Comparison of ENCODE assay signal across 13 cellular contexts in the genomic region with DNA sequence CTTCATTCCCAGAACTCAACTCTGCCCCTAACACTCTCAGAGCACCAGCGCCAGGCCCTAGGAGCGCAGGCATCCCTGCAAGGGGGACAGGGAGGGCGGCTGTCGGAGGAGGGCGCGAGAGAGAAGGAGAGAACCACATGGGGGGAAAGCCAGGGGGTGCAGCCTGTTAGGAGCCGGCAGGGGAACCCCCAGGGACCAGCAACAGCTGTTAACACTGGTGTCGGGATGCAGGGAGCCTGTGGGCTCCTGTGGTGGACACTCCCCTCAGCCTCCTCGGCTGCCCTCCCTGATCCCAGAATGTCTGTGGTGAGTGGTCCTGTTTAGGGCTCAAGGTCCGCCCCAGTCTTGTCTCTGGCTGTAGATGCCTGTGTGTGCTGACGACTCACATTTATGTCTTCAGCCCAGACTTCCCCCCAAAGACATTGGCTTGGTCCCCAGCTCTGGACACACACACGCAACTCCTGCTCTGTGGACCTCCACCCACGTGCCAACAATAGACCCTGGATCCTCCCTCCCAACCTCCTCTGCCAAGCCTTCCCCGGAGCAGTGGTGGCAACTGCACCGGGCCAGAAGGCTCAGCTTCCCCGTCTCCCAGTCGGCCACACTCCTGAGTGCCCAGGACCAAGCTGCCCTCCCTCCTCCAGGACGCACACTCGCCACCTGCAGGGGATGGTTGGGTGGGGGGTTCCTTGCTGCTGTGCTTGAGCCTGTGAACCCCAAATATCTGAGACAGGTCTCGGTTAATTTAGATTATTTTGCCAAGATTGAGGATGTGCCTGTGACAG. TPM values are rescaled to one million over a fixed set of nuclear protein-coding genes. Genes with fewer than 3 reads are reported as not detected.
DNase-seq lines count a peak whose midpoint lies in the region; ATAC-seq and TF ChIP-seq lines count a peak whose summit lies in the region.
"Had no signal": no experiment of that assay in that cellular context is flagged by ENCODE, and none has a peak within 500 bp of the region (broad histone marks: within the 10 kb centered on the region; RNA-seq: fewer than 3 reads in every experiment).

No MANE protein-coding gene starts in this region.

- no peak overlapping the region for H4K91ac ChIP-seq in neuronal stem cell (ENCODE audit: low read depth, low read length, poor library complexity)

- H3K14ac ChIP-seq in neuronal stem cell (ENCODE audit: low read length), result no peak overlapping the region

- H3K27ac ChIP-seq in RWPE2 (ENCODE audit: poor library complexity, severe bottlenecking) (no peak overlapping the region), neuronal stem cell (replicated peaks; ENCODE audit: low read length) (no peak overlapping the region)

- DNase-seq in GM13977 (ENCODE audit: low spot score), result no peak
- DNase-seq in RWPE2 (ENCODE audit: low spot score), result peak; percentile 38
- peak; percentile 68 for DNase-seq in fibroblast of the aortic adventitia (ENCODE audit: low read depth)
- DNase-seq in neuronal stem cell (ENCODE audit: low spot score), result no peak
- no peak for DNase-seq in NCI-H2107 (lab: John Stamatoyannopoulos, UW)
- DNase-seq in DMS153 (lab: John Stamatoyannopoulos, UW), result no peak
- DNase-seq in G401 (ENCODE audit: low spot score), result no peak
- no peak for DNase-seq in effector memory CD8-positive, alpha-beta T cell
- DNase-seq: NCI-H446 had no signal

- H3K4me3 ChIP-seq in RWPE2 (ENCODE audit: severe bottlenecking) (no peak overlapping the region), fibroblast of the aortic adventitia (ENCODE audit: low read depth, low read length) (no peak overlapping the region), neuronal stem cell (ENCODE audit: low read length in 2 of 2) (no peak overlapping the region)

- H2BK120ac ChIP-seq in neuronal stem cell (ENCODE audit: low read depth, low read length), result peak overlapping the region; percentile 10

- H3K36me3 Mint-ChIP-seq in effector memory CD8-positive, alpha-beta T cell (ENCODE audit: insufficient read depth), result peaks cover 20% of the 10 kb centered on the region

- H3K4me1 ChIP-seq in RWPE2 (ENCODE audit: insufficient read depth, poor library complexity, severe bottlenecking), result no peaks in the 10 kb centered on the region
- peaks cover 8 to 9% of the 10 kb centered on the region in 2 donors for H3K4me1 ChIP-seq in neuronal stem cell (ENCODE audit: control insufficient read depth in 2 of 2, insufficient read depth in 1 of 2, low read depth in 1 of 2, low read length in 2 of 2)

- peak overlapping the region; percentile 1 for H2BK12ac ChIP-seq in neuronal stem cell (ENCODE audit: low read length)

- WGBS in neuronal stem cell (ENCODE audit: extremely low coverage in 2 of 2, insufficient read length in 2 of 2, insufficient replicate concordance in 1 of 2), 2 donors, result no CpG with 5 or more reads among the region's 20 CpGs

- no peak overlapping the region for H3K23ac ChIP-seq in neuronal stem cell (ENCODE audit: low read depth, low read length, poor library complexity)

- H4K8ac ChIP-seq in neuronal stem cell (ENCODE audit: low read depth, low read length), result no peak overlapping the region

- H3K36me3 ChIP-seq in RWPE2 (ENCODE audit: low read depth) (no peaks in the 10 kb centered on the region), neuronal stem cell (replicated peaks in 1 of 2; ENCODE audit: control insufficient read depth in 2 of 2, insufficient read depth in 2 of 2, low read length in 2 of 2) (no peaks in the 10 kb centered on the region)

- H2BK5ac ChIP-seq in neuronal stem cell (ENCODE audit: low read length), result peak overlapping the region; percentile 13

- H3K27ac Mint-ChIP-seq in effector memory CD8-positive, alpha-beta T cell, result no peak overlapping the region
- H3K27ac Mint-ChIP-seq: stimulated activated effector memory CD8-positive, alpha-beta T cell treated with anti-CD3 and anti-CD28 coated beads, Interleukin-12 subunit alpha, Interleukin-12 subunit beta, amount 100 ng/mL, for 72 hours had no signal

- no peak overlapping the region for H3K4me2 ChIP-seq in neuronal stem cell (ENCODE audit: insufficient read depth, low read length, poor library complexity, severe bottlenecking)

- H3K9me3 ChIP-seq in RWPE2 (ENCODE audit: severe bottlenecking), result no peaks in the 10 kb centered on the region
- H3K9me3 ChIP-seq in neuronal stem cell (replicated peaks in 1 of 2; ENCODE audit: control insufficient read depth in 2 of 2, insufficient read depth in 1 of 2, low read depth in 1 of 2, low read length in 2 of 2), result peaks cover 4 to 7% of the 10 kb centered on the region in 2 donors

- no peak overlapping the region for H3K4me3 Mint-ChIP-seq in effector memory CD8-positive, alpha-beta T cell
- H3K4me3 Mint-ChIP-seq: stimulated activated effector memory CD8-positive, alpha-beta T cell treated with anti-CD3 and anti-CD28 coated beads, Interleukin-12 subunit alpha, Interleukin-12 subunit beta, amount 100 ng/mL, for 72 hours had no signal

- H3K18ac ChIP-seq in neuronal stem cell (ENCODE audit: low read length), result peak overlapping the region; percentile 86

- in situ Hi-C loops in GM13977 (cut with MboI; ENCODE audit: low pct_unique_long_range_greater_than_20kb, low sequenced_read_pairs, unreplicated experiment), result loop anchor here (10.0 kb wide), 1 partner anchor 55 kb away; no protein-coding TSS in a partner anchor
- in situ Hi-C loops in G401 (cut with HindIII; ENCODE audit: low sequenced_read_pairs), result no loop called here

- peaks cover 2% of the 10 kb centered on the region for H3K79me1 ChIP-seq in neuronal stem cell (ENCODE audit: low read depth, low read length)

- H3K9ac ChIP-seq in neuronal stem cell (ENCODE audit: low read depth, low read length, poor library complexity), result peak overlapping the region; percentile 63

- no peaks in the 10 kb centered on the region for H3K9me3 Mint-ChIP-seq in effector memory CD8-positive, alpha-beta T cell
- H3K9me3 Mint-ChIP-seq: stimulated activated effector memory CD8-positive, alpha-beta T cell treated with anti-CD3 and anti-CD28 coated beads, Interleukin-12 subunit alpha, Interleukin-12 subunit beta, amount 100 ng/mL, for 72 hours had no signal

- TF ChIP-seq CTCF in GM13977 (IDR thresholded peaks at IDR 0.05; ENCODE audit: extremely low read depth, insufficient read depth, missing control alignments) (peak; percentile 19), RWPE2 (IDR thresholded peaks at IDR 0.05; ENCODE audit: poor library complexity, severe bottlenecking) (no peak), fibroblast of the aortic adventitia (IDR thresholded peaks at IDR 0.05; ENCODE audit: insufficient read depth, low read length) (peak; percentile 28)

- no peak overlapping the region for H2AFZ ChIP-seq in neuronal stem cell (ENCODE audit: low read length)

- H2AK5ac ChIP-seq in neuronal stem cell (ENCODE audit: low read depth, low read length), result peak overlapping the region; percentile 28

- H3K4me1 Mint-ChIP-seq in effector memory CD8-positive, alpha-beta T cell (ENCODE audit: low read depth in 2 of 2), result peaks cover 12 to 23% of the 10 kb centered on the region in 2 donors

- ATAC-seq in RWPE2 (ENCODE audit: low read depth), result peak; percentile 23; the same call in 2 of the 3 replicates
- no peak for ATAC-seq in effector memory CD8-positive, alpha-beta T cell (replicated peaks)
- ATAC-seq: stimulated activated effector memory CD8-positive, alpha-beta T cell treated with anti-CD3 and anti-CD28 coated beads, Interleukin-12 subunit alpha, Interleukin-12 subunit beta, amount 100 ng/mL, for 72 hours had no signal

- H3K27me3 ChIP-seq in RWPE2 (ENCODE audit: insufficient read depth, poor library complexity, severe bottlenecking) (peaks cover 7% of the 10 kb centered on the region), neuronal stem cell (ENCODE audit: control insufficient read depth in 3 of 3, insufficient read depth in 3 of 3, low read depth in 1 of 3, low read length in 3 of 3) (no peaks in the 10 kb centered on the region)

- peaks cover 4 to 8% of the 10 kb centered on the region in 2 donors for H3K27me3 Mint-ChIP-seq in effector memory CD8-positive, alpha-beta T cell

- no peak overlapping the region for H3K4ac ChIP-seq in neuronal stem cell (ENCODE audit: low read length)

- H2BK15ac ChIP-seq in neuronal stem cell (ENCODE audit: low read length), result peak overlapping the region; percentile 90

RNA-seq across cellular contexts. Expression of a gene that starts 0.8 kb away (rescaled TPM):
- total RNA-seq in fibroblast of the aortic adventitia (ENCODE audit: low replicate concordance), result not detected in 2 replicates
- polyA plus RNA-seq in neuronal stem cell (2013, experiment 1 of 2), result not detected
- 0.06 TPM for polyA plus RNA-seq in neuronal stem cell (2013, experiment 2 of 2)
- not detected in 2 replicates for total RNA-seq in G401 (2014; rRNA removed; shearing (Covaris generic))
- total RNA-seq: lung microvascular endothelial cell; skeletal muscle tissue; T-helper 2 cell treated with Interferon-gamma antibody and Interleukin-4, amounts not matched to agents 100 ng/mL and 5 ng/mL, for 36 hours had no signal

RNA-seq across cellular contexts. Expression of a gene that starts 7.5 kb away (rescaled TPM):
- total RNA-seq in fibroblast of the aortic adventitia (ENCODE audit: low replicate concordance), result 50.1 and 88.1 TPM in 2 replicates
- 660 TPM for polyA plus RNA-seq in neuronal stem cell (2013, experiment 1 of 2)
- 657 TPM for polyA plus RNA-seq in neuronal stem cell (2013, experiment 2 of 2)
- 7.8 and 31.3 TPM in 2 replicates for total RNA-seq in G401 (2014; rRNA removed; shearing (Covaris generic))

RNA-seq across cellular contexts. Expression of a gene that starts 11.2 kb away (rescaled TPM):
- total RNA-seq in fibroblast of the aortic adventitia (ENCODE audit: low replicate concordance), result 5.3 and 6.9 TPM in 2 replicates
- polyA plus RNA-seq in neuronal stem cell (2013, experiment 1 of 2), result 50.4 TPM
- polyA plus RNA-seq in neuronal stem cell (2013, experiment 2 of 2), result 48.9 TPM
- 18.8 and 20.4 TPM in 2 replicates for total RNA-seq in G401 (2014; rRNA removed; shearing (Covaris generic))

RNA-seq across cellular contexts. Expression of a gene that starts 13.7 kb away (rescaled TPM):
- 20.9 and 24.2 TPM in 2 replicates for total RNA-seq in fibroblast of the aortic adventitia (ENCODE audit: low replicate concordance)
- 171 TPM for polyA plus RNA-seq in neuronal stem cell (2013, experiment 1 of 2)
- 162 TPM for polyA plus RNA-seq in neuronal stem cell (2013, experiment 2 of 2)
- total RNA-seq in G401 (2014; rRNA removed; shearing (Covaris generic)), result 76.4 and 108 TPM in 2 replicates

RNA-seq across cellular contexts. Expression of a gene that starts 20.5 kb away (rescaled TPM):
- 34.3 and 95.4 TPM in 2 replicates for total RNA-seq in fibroblast of the aortic adventitia (ENCODE audit: low replicate concordance)
- polyA plus RNA-seq in neuronal stem cell (2013, experiment 1 of 2), result 629 TPM
- 604 TPM for polyA plus RNA-seq in neuronal stem cell (2013, experiment 2 of 2)
- 36.2 and 45.8 TPM in 2 replicates for total RNA-seq in G401 (2014; rRNA removed; shearing (Covaris generic))

Comparison
In these comparisons a context has a peak if more than half of its experiments do, and no peak if none do; other contexts are left out.
1. DNase-seq: peak in RWPE2 (single experiment) and fibroblast of the aortic adventitia (single experiment); none in GM13977 (single experiment), neuronal stem cell (single experiment), NCI-H2107 (single experiment), DMS153 (single experiment), G401 (single experiment) and effector memory CD8-positive, alpha-beta T cell (0 of 3).